11 cellular contexts compared by ENCODE assay signal in the genomic region with DNA sequence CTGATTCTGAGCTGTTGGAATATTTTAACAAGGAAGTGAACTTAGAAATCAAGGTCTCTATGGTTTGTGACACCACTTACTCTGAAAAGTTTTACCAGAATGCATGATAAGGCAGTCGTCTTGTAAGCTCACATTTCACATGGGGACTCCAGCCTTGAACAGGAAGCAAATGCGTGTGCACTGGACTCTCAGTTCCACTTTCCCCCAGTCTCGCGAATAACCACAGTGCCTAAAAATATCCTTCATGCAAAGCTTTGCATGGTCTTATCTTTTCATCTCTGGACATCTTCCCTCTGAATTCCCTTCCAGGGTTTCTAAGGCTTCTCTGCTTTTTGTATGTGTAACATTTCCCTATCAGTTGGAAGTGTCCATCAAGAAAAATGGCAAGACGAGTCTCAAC.
A peak's percentile ranks its signal among the peaks of the same experiment; 100 is the strongest.
DNase-seq lines count a peak whose midpoint lies in the region; ATAC-seq and TF ChIP-seq lines count a peak whose summit lies in the region.
"Had no signal": no experiment of that assay in that cellular context is flagged by ENCODE, and none has a peak within 500 bp of the region (broad histone marks: within the 10 kb centered on the region; RNA-seq: fewer than 3 reads in every experiment).

No MANE protein-coding gene starts in this region.

- H3K27me3 ChIP-seq in SK-N-SH (ENCODE audit: insufficient read depth) = no peaks in the 10 kb centered on the region
- H3K27me3 ChIP-seq: neutrophil had no signal

- TF ChIP-seq CTCF in SK-N-SH (IDR thresholded peaks at IDR 0.05) (no peak), foreskin fibroblast (IDR thresholded peaks at IDR 0.05; ENCODE audit: low read depth, low read length) (no peak)

- peak; percentile 10 for DNase-seq in NCI-H146 (lab: John Stamatoyannopoulos, UW)
- no peak for DNase-seq in NCI-H146 treated with DMSO at 0.1 percent for 48 hours (lab: John Stamatoyannopoulos, UW; ENCODE audit: unreplicated experiment)
- peak; percentile 63 for DNase-seq in KBM-7
- DNase-seq in stimulated activated naive B cell treated with anti-CD40 and anti-IgM and Interleukin-4, amounts not matched to agents 10 μg/mL and 1 μg/mL and 100 μg/mL, for 72 hours = peak; percentile 31
- DNase-seq in SK-N-SH = no peak
- no peak for DNase-seq in DMS 273 treated with DMSO at 0.1 percent for 48 hours (lab: John Stamatoyannopoulos, UW)
- no peak for DNase-seq in foreskin fibroblast
- DNase-seq: effector memory CD4-positive, alpha-beta T cell had no signal

- CTCF ChIA-PET in SK-N-SH (lab: Yijun Ruan, JAX) = interaction anchor here (0.7 kb wide), 1 partner anchor 17 kb away, joined by 3 read pairs; no protein-coding TSS in a partner anchor

- H3F3A ChIP-seq in SK-N-SH (replicated peaks; ENCODE audit: insufficient read depth) = no peaks in the 10 kb centered on the region

- no peak for TF ChIP-seq RAD21 in SK-N-SH (IDR thresholded peaks at IDR 0.05; ENCODE audit: low read length)

- H3K36me3 Mint-ChIP-seq in stimulated activated naive B cell treated with anti-CD40 and anti-IgM and Interleukin-4, amounts not matched to agents 10 μg/mL and 1 μg/mL and 100 μg/mL, for 72 hours = no peaks in the 10 kb centered on the region

- in situ Hi-C loops in KBM-7 (cut with MboI; ENCODE audit: low pct_unique_long_range_greater_than_20kb, low sequenced_read_pairs) = no loop called here

- no peak for TF ChIP-seq EP300 in SK-N-SH (IDR thresholded peaks at IDR 0.05; ENCODE audit: borderline replicate concordance in 1 of 2, low read depth in 1 of 2, low read length in 1 of 2)

- POLR2A ChIA-PET in SK-N-SH (lab: Yijun Ruan, JAX) = no interaction called here

- 35% methylated on average over 5 of the region's 5 CpGs for WGBS in SK-N-SH (ENCODE audit: low lambda C conversion rate)

- peaks cover 14 to 21% of the 10 kb centered on the region in 2 donors for H3K4me1 Mint-ChIP-seq in stimulated activated naive B cell treated with anti-CD40 and anti-IgM and Interleukin-4, amounts not matched to agents 10 μg/mL and 1 μg/mL and 100 μg/mL, for 72 hours

- H3K4me3 Mint-ChIP-seq in stimulated activated naive B cell treated with anti-CD40 and anti-IgM and Interleukin-4, amounts not matched to agents 10 μg/mL and 1 μg/mL and 100 μg/mL, for 72 hours = peak overlapping the region in 1 of 2 donors; percentile 3

- no peaks in the 10 kb centered on the region for H4K20me1 ChIP-seq in SK-N-SH (ENCODE audit: insufficient read depth)

- H3K4me2 ChIP-seq in SK-N-SH = no peak overlapping the region

- peak overlapping the region; percentile 73 for H3K27ac Mint-ChIP-seq in stimulated activated naive B cell treated with anti-CD40 and anti-IgM and Interleukin-4, amounts not matched to agents 10 μg/mL and 1 μg/mL and 100 μg/mL, for 72 hours

- H3K9me3 Mint-ChIP-seq in stimulated activated naive B cell treated with anti-CD40 and anti-IgM and Interleukin-4, amounts not matched to agents 10 μg/mL and 1 μg/mL and 100 μg/mL, for 72 hours = peaks cover 6 to 16% of the 10 kb centered on the region in 2 donors

- H3K27me3 Mint-ChIP-seq in stimulated activated naive B cell treated with anti-CD40 and anti-IgM and Interleukin-4, amounts not matched to agents 10 μg/mL and 1 μg/mL and 100 μg/mL, for 72 hours = peaks cover 0 to 6% of the 10 kb centered on the region in 2 donors

- no peak overlapping the region for H3K4me3 ChIP-seq in SK-N-SH (ENCODE audit: low read depth in 2 of 2, low read length in 1 of 2)
- no peak overlapping the region for H3K4me3 ChIP-seq in foreskin fibroblast (ENCODE audit: low read depth in 1 of 2, low read length in 2 of 2)

- H2AFZ ChIP-seq in SK-N-SH (ENCODE audit: low read depth) = no peak overlapping the region

- ATAC-seq in HG02840 (IDR thresholded peaks at IDR 0.05; ENCODE audit: low FRiP score, unreplicated experiment) = peak; percentile 96
- peak; percentile 99 for ATAC-seq in stimulated activated naive B cell treated with anti-CD40 and anti-IgM and Interleukin-4, amounts not matched to agents 10 μg/mL and 1 μg/mL and 100 μg/mL, for 72 hours (replicated peaks)

- H3K4me1 ChIP-seq in SK-N-SH (ENCODE audit: control insufficient read depth in 1 of 2, insufficient read depth in 2 of 2, low read depth in 1 of 2, low read length in 1 of 2) = no peaks in the 10 kb centered on the region

- no peaks in the 10 kb centered on the region for H3K9me3 ChIP-seq in SK-N-SH
- H3K9me3 ChIP-seq: neutrophil had no signal

- H3K36me3 ChIP-seq in SK-N-SH (replicated peaks in 1 of 2; ENCODE audit: control insufficient read depth in 1 of 2, insufficient read depth in 2 of 2, low read length in 1 of 2) = no peaks in the 10 kb centered on the region
- H3K36me3 ChIP-seq: neutrophil had no signal

- H3K9ac ChIP-seq in SK-N-SH = no peak overlapping the region

- H3K27ac ChIP-seq in SK-N-SH (ENCODE audit: low read depth in 2 of 2, low read length in 1 of 2) = no peak overlapping the region
- H3K27ac ChIP-seq: 22Rv1, neutrophil had no signal

- H3K79me2 ChIP-seq in SK-N-SH (ENCODE audit: insufficient read depth) = no peaks in the 10 kb centered on the region

- H3K9me2 ChIP-seq in SK-N-SH = no peaks in the 10 kb centered on the region

TF ChIP-seq in SK-N-SH, 30 proteins besides CTCF, POLR2A, EP300 and RAD21:
- TF ChIP-seq, protein P1, sequence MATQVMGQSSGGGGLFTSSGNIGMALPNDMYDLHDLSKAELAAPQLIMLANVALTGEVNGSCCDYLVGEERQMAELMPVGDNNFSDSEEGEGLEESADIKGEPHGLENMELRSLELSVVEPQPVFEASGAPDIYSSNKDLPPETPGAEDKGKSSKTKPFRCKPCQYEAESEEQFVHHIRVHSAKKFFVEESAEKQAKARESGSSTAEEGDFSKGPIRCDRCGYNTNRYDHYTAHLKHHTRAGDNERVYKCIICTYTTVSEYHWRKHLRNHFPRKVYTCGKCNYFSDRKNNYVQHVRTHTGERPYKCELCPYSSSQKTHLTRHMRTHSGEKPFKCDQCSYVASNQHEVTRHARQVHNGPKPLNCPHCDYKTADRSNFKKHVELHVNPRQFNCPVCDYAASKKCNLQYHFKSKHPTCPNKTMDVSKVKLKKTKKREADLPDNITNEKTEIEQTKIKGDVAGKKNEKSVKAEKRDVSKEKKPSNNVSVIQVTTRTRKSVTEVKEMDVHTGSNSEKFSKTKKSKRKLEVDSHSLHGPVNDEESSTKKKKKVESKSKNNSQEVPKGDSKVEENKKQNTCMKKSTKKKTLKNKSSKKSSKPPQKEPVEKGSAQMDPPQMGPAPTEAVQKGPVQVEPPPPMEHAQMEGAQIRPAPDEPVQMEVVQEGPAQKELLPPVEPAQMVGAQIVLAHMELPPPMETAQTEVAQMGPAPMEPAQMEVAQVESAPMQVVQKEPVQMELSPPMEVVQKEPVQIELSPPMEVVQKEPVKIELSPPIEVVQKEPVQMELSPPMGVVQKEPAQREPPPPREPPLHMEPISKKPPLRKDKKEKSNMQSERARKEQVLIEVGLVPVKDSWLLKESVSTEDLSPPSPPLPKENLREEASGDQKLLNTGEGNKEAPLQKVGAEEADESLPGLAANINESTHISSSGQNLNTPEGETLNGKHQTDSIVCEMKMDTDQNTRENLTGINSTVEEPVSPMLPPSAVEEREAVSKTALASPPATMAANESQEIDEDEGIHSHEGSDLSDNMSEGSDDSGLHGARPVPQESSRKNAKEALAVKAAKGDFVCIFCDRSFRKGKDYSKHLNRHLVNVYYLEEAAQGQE (IDR thresholded peaks at IDR 0.05; ENCODE audit: low read depth, low read length) = no peak
- no peak for TF ChIP-seq RXRA (IDR thresholded peaks at IDR 0.05; ENCODE audit: borderline replicate concordance, low read depth)
- TF ChIP-seq FOXJ3 (CRISPR knock-in tag; IDR thresholded peaks at IDR 0.05) = no peak
- TF ChIP-seq, protein P2, sequence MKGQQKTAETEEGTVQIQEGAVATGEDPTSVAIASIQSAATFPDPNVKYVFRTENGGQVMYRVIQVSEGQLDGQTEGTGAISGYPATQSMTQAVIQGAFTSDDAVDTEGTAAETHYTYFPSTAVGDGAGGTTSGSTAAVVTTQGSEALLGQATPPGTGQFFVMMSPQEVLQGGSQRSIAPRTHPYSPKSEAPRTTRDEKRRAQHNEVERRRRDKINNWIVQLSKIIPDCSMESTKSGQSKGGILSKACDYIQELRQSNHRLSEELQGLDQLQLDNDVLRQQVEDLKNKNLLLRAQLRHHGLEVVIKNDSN (IDR thresholded peaks at IDR 0.05; ENCODE audit: borderline replicate concordance, low read depth) = no peak
- TF ChIP-seq RFX5 (IDR thresholded peaks at IDR 0.05; ENCODE audit: low read length) = no peak
- TF ChIP-seq, protein P3, sequence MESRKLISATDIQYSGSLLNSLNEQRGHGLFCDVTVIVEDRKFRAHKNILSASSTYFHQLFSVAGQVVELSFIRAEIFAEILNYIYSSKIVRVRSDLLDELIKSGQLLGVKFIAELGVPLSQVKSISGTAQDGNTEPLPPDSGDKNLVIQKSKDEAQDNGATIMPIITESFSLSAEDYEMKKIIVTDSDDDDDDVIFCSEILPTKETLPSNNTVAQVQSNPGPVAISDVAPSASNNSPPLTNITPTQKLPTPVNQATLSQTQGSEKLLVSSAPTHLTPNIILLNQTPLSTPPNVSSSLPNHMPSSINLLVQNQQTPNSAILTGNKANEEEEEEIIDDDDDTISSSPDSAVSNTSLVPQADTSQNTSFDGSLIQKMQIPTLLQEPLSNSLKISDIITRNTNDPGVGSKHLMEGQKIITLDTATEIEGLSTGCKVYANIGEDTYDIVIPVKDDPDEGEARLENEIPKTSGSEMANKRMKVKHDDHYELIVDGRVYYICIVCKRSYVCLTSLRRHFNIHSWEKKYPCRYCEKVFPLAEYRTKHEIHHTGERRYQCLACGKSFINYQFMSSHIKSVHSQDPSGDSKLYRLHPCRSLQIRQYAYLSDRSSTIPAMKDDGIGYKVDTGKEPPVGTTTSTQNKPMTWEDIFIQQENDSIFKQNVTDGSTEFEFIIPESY (IDR thresholded peaks at IDR 0.05; ENCODE audit: borderline replicate concordance, low read depth) = no peak
- TF ChIP-seq GATA2 (CRISPR knock-in tag; IDR thresholded peaks at IDR 0.05) = no peak
- TF ChIP-seq, protein P4, sequence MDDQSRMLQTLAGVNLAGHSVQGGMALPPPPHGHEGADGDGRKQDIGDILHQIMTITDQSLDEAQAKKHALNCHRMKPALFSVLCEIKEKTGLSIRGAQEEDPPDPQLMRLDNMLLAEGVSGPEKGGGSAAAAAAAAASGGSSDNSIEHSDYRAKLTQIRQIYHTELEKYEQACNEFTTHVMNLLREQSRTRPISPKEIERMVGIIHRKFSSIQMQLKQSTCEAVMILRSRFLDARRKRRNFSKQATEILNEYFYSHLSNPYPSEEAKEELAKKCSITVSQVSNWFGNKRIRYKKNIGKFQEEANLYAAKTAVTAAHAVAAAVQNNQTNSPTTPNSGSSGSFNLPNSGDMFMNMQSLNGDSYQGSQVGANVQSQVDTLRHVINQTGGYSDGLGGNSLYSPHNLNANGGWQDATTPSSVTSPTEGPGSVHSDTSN (IDR thresholded peaks at IDR 0.05) = no peak
- TF ChIP-seq MXI1 (IDR thresholded peaks at IDR 0.05; ENCODE audit: low read depth, low read length) = no peak
- TF ChIP-seq ELF1 (IDR thresholded peaks at IDR 0.05) = no peak
- no peak for TF ChIP-seq YY1 (IDR thresholded peaks at IDR 0.05; ENCODE audit: low read depth)
TF ChIP-seq in SK-N-SH: peak in this region for 0.

Comparison
In these comparisons a context has a peak if more than half of its experiments do, and no peak if none do; other contexts are left out.
1. DNase-seq: peak in NCI-H146 (single experiment), KBM-7 (single experiment) and stimulated activated naive B cell treated with anti-CD40 and anti-IgM and Interleukin-4, amounts not matched to agents 10 μg/mL and 1 μg/mL and 100 μg/mL, for 72 hours (single experiment); none in NCI-H146 treated with DMSO at 0.1 percent for 48 hours (single experiment), SK-N-SH (single experiment), DMS 273 treated with DMSO at 0.1 percent for 48 hours (single experiment) and foreskin fibroblast (0 of 2).